19 cellular contexts compared by ENCODE assay signal in genomic region chr12:123935956-123936355, GRCh38.
"Had no signal": no experiment of that assay in that cellular context is flagged by ENCODE, and none has a peak within 500 bp of the region (broad histone marks: within the 10 kb centered on the region; RNA-seq: fewer than 3 reads in every experiment).

No MANE protein-coding gene starts in this region.

- H3K4me3 ChIP-seq: tibial artery had no signal

- H3K4me1 Mint-ChIP-seq: nephron, WTC11 had no signal

- H3K27ac Mint-ChIP-seq: dendritic cell treated with granulocyte-macrophage colony-stimulating factor and Interleukin-4, amounts not matched to agents 40 ng/mL and 50 ng/mL, for 4 days; nephron; WTC11 had no signal

- ATAC-seq: activated CD4-positive, alpha-beta T cell treated with anti-CD3 and anti-CD28 coated beads for 36 hours; stimulated activated naive CD8-positive, alpha-beta T cell treated with anti-CD3 and anti-CD28 coated beads, Interleukin-15, Interleukin-2, amounts not matched to agents 100 U/mL and 50 U/mL, for 24 hours; WTC11 had no signal

- H3K27me3 ChIP-seq: tibial artery had no signal

- H3K27ac ChIP-seq: tibial artery had no signal

- H3K9me3 ChIP-seq: tibial artery had no signal

- DNase-seq: activated CD4-positive, alpha-beta memory T cell treated with anti-CD3 and anti-CD28 coated beads, Interleukin-2, amount 10 ng/mL, durations not matched to agents 7 days and 5 days; activated CD4-positive, alpha-beta T cell treated with anti-CD3 and anti-CD28 coated beads for 36 hours; activated effector memory CD4-positive, alpha-beta T cell treated with Interleukin-2 at 50 U/mL for 16 hours; activated naive CD4-positive, alpha-beta T cell treated with anti-CD3 and anti-CD28 coated beads, Interleukin-2, amount 50 U/mL, for 16 hours; activated T-cell treated with anti-CD3 and anti-CD28 coated beads, Interleukin-2, amount 50 U/mL, for 24 hours; effector CD8-positive, alpha-beta T cell; mesenchymal stem cell; nucleus accumbens; posterior cingulate gyrus; retina; stimulated activated CD4-positive, alpha-beta T cell treated with anti-CD3 and anti-CD28 coated beads, Interleukin-12 subunit alpha, Interleukin-12 subunit beta, amount 100 ng/mL, for 4 hours; stimulated activated CD4-positive, alpha-beta T cell treated with anti-CD3 and anti-CD28 coated beads, Interleukin-1b, Interleukin-23, amount 100 ng/mL, for 48 hours; stimulated activated naive CD8-positive, alpha-beta T cell treated with anti-CD3 and anti-CD28 coated beads, Interleukin-15, Interleukin-2, amounts not matched to agents 100 U/mL and 50 U/mL, for 24 hours; substantia nigra; tibial artery had no signal

- H3K36me3 Mint-ChIP-seq: WTC11 had no signal

- H3K9me3 Mint-ChIP-seq: activated CD4-positive, alpha-beta memory T cell treated with anti-CD3 and anti-CD28 coated beads, Interleukin-2, amount 10 ng/mL, durations not matched to agents 7 days and 5 days; activated T-cell treated with anti-CD3 and anti-CD28 coated beads, Interleukin-2, amount 50 U/mL, for 24 hours; dendritic cell treated with granulocyte-macrophage colony-stimulating factor and Interleukin-4, amounts not matched to agents 40 ng/mL and 50 ng/mL, for 4 days; T-helper 2 cell treated with Interferon-gamma antibody and Interleukin-4, amounts not matched to agents 5 μg/mL and 100 μg/mL, for 36 hours; WTC11 had no signal

- H3K4me1 ChIP-seq: tibial artery had no signal

- H3K4me3 Mint-ChIP-seq: activated CD4-positive, alpha-beta memory T cell treated with anti-CD3 and anti-CD28 coated beads, Interleukin-2, amount 10 ng/mL, durations not matched to agents 7 days and 5 days; activated CD4-positive, alpha-beta T cell treated with anti-CD3 and anti-CD28 coated beads for 36 hours; activated T-cell treated with anti-CD3 and anti-CD28 coated beads, Interleukin-2, amount 50 U/mL, for 24 hours; dendritic cell treated with granulocyte-macrophage colony-stimulating factor and Interleukin-4, amounts not matched to agents 40 ng/mL and 50 ng/mL, for 4 days; nephron; WTC11 had no signal
